27 cellular contexts compared by ENCODE assay signal in genomic region chr1:158398818-158399502, GRCh38. TPM values are rescaled to one million over a fixed set of nuclear protein-coding genes. Genes with fewer than 3 reads are reported as not detected.
DNase-seq lines count a peak whose midpoint lies in the region; ATAC-seq and TF ChIP-seq lines count a peak whose summit lies in the region.
"Had no signal": no experiment of that assay in that cellular context is flagged by ENCODE, and none has a peak within 500 bp of the region (broad histone marks: within the 10 kb centered on the region; RNA-seq: fewer than 3 reads in every experiment).

Gene OR10T2, minus strand, starts transcription at chr1:158399466. Its CDS starts 0 bp downstream, at chr1:158399466.

- no peak within 1 kb of the TSS for H3K9ac ChIP-seq in Loucy (ENCODE audit: low read depth, low read length, poor library complexity, severe bottlenecking)
- no peak within 1 kb of the TSS for H3K9ac ChIP-seq in mesenchymal stem cell (ENCODE audit: low read length)
- H3K9ac ChIP-seq: SK-N-SH had no signal

- H3K14ac ChIP-seq in mesenchymal stem cell (ENCODE audit: low read length in 2 of 2): no peak within 1 kb of the TSS

- H2AK5ac ChIP-seq in mesenchymal stem cell (ENCODE audit: low read length, severe bottlenecking): no peak within 1 kb of the TSS

- H3K18ac ChIP-seq in mesenchymal stem cell (ENCODE audit: low read depth in 1 of 2, low read length in 2 of 2): no peak within 1 kb of the TSS

- no peaks in the 10 kb centered on the region for H4K20me1 ChIP-seq in Loucy (ENCODE audit: insufficient read depth, low read length, poor library complexity, severe bottlenecking)

- H4K91ac ChIP-seq in mesenchymal stem cell (ENCODE audit: low read length): no peak within 1 kb of the TSS

- no peak within 1 kb of the TSS for H3K23ac ChIP-seq in mesenchymal stem cell (ENCODE audit: low read length in 2 of 2)

- no peak within 1 kb of the TSS for H2BK120ac ChIP-seq in mesenchymal stem cell (ENCODE audit: low read depth, low read length)

- no peaks in the 10 kb centered on the region for H3F3A ChIP-seq in Loucy (ENCODE audit: low read depth)

- no peaks in the 10 kb centered on the region for H3K27me3 ChIP-seq in Loucy (ENCODE audit: insufficient read depth, low read length, poor library complexity, severe bottlenecking)
- H3K27me3 ChIP-seq in mesenchymal stem cell (ENCODE audit: control insufficient read depth in 1 of 2, insufficient read depth in 1 of 2, low read length in 2 of 2): no peaks in the 10 kb centered on the region

- peak; percentile 33 for ATAC-seq in activated CD8-positive, alpha-beta memory T cell treated with anti-CD3 and anti-CD28 coated beads, Interleukin-2, amount 10 ng/mL, durations not matched to agents 7 days and 5 days
- no peak for ATAC-seq in HG02981 (IDR thresholded peaks at IDR 0.05; ENCODE audit: unreplicated experiment)
- ATAC-seq: HCT116 had no signal

- WGBS in mesenchymal stem cell: 69% methylated on average over 4 of the region's 5 CpGs

- no peak within 1 kb of the TSS for H2BK15ac ChIP-seq in mesenchymal stem cell (ENCODE audit: low read depth, poor library complexity, severe bottlenecking)

- H2BK5ac ChIP-seq in mesenchymal stem cell (ENCODE audit: low read depth, low read length, poor library complexity, severe bottlenecking): no peak within 1 kb of the TSS

- H3K36me3 ChIP-seq in Loucy (ENCODE audit: insufficient read depth, low read length) (no peaks in the 10 kb centered on the region), mesenchymal stem cell (ENCODE audit: control insufficient read depth in 1 of 2, insufficient read depth in 2 of 2, low read depth in 1 of 2, low read length in 2 of 2) (no peaks in the 10 kb centered on the region)

- H3K4me1 ChIP-seq in Loucy (ENCODE audit: insufficient read depth, low read length, poor library complexity, severe bottlenecking): peaks cover 10% of the 10 kb centered on the region
- no peaks in the 10 kb centered on the region for H3K4me1 ChIP-seq in mesenchymal stem cell (ENCODE audit: control insufficient read depth, insufficient read depth, low read depth, low read length)

- no peak within 1 kb of the TSS for H2AFZ ChIP-seq in Loucy (ENCODE audit: low read length)
- no peak within 1 kb of the TSS for H2AFZ ChIP-seq in mesenchymal stem cell (ENCODE audit: low read depth, low read length)

- H3K9me2 ChIP-seq in Loucy (replicated peaks; ENCODE audit: low read depth, low read length): no peaks in the 10 kb centered on the region
- H3K9me2 ChIP-seq: SK-N-SH had no signal

- H2BK12ac ChIP-seq in mesenchymal stem cell (ENCODE audit: low read length in 2 of 2): no peak within 1 kb of the TSS

- H3K4me3 Mint-ChIP-seq in activated CD8-positive, alpha-beta memory T cell treated with anti-CD3 and anti-CD28 coated beads, Interleukin-2, amount 10 ng/mL, durations not matched to agents 7 days and 5 days: no peak within 1 kb of the TSS

- H3K27me3 Mint-ChIP-seq in activated CD8-positive, alpha-beta memory T cell treated with anti-CD3 and anti-CD28 coated beads, Interleukin-2, amount 10 ng/mL, durations not matched to agents 7 days and 5 days: peaks cover 37% of the 10 kb centered on the region
- H3K27me3 Mint-ChIP-seq: IgD-negative memory B cell had no signal

- H3K27ac Mint-ChIP-seq in activated CD8-positive, alpha-beta memory T cell treated with anti-CD3 and anti-CD28 coated beads, Interleukin-2, amount 10 ng/mL, durations not matched to agents 7 days and 5 days: no peak within 1 kb of the TSS

- no peak for TF ChIP-seq CTCF in Loucy (conservative IDR thresholded peaks at IDR 0.05; ENCODE audit: low read length)

- H3K9me3 ChIP-seq in Loucy (ENCODE audit: insufficient read depth, low read depth, low read length) (no peaks in the 10 kb centered on the region), mesenchymal stem cell (ENCODE audit: control insufficient read depth, low read length) (no peaks in the 10 kb centered on the region)
- H3K9me3 ChIP-seq: SK-N-SH had no signal

- peaks cover 9% of the 10 kb centered on the region for H3K4me1 Mint-ChIP-seq in activated CD8-positive, alpha-beta memory T cell treated with anti-CD3 and anti-CD28 coated beads, Interleukin-2, amount 10 ng/mL, durations not matched to agents 7 days and 5 days

- H3K36me3 Mint-ChIP-seq in activated CD8-positive, alpha-beta memory T cell treated with anti-CD3 and anti-CD28 coated beads, Interleukin-2, amount 10 ng/mL, durations not matched to agents 7 days and 5 days: no peaks in the 10 kb centered on the region

- H3K79me1 ChIP-seq in mesenchymal stem cell (replicated peaks; ENCODE audit: low read length, poor library complexity, severe bottlenecking): no peaks in the 10 kb centered on the region

- no peak within 1 kb of the TSS for H3K27ac ChIP-seq in mesenchymal stem cell (ENCODE audit: low read length, poor library complexity, severe bottlenecking)
- H3K27ac ChIP-seq: HL-60 had no signal

- DNase-seq in activated CD8-positive, alpha-beta memory T cell treated with anti-CD3 and anti-CD28 coated beads, Interleukin-2, amount 10 ng/mL, durations not matched to agents 7 days and 5 days: peak; percentile 42
- DNase-seq in activated CD8-positive, alpha-beta memory T cell treated with anti-CD3 and anti-CD28 coated beads, Interleukin-2, amount 50 U/mL, for 4 hours: no peak
- DNase-seq in myocyte (ENCODE audit: low read depth): peak; percentile 36
- DNase-seq in mesenchymal stem cell: no peak
- no peak for DNase-seq in amygdala (lab: John Stamatoyannopoulos, UW)
- DNase-seq: 8988T, ACHN, Kasumi-1, MV-4-11, NCI-H1105, NCI-H146, NCI-H1930, NCI-H2107, NCI-H524, NCI-H748 treated with DMSO at 0.1 percent for 48 hours, SIG-M5, SK-N-SH had no signal

- no peak within 1 kb of the TSS for H3K4ac ChIP-seq in mesenchymal stem cell (ENCODE audit: low read depth in 1 of 2, low read length in 2 of 2)

- CTCF ChIA-PET in activated CD8-positive, alpha-beta memory T cell treated with anti-CD3 and anti-CD28 coated beads, Interleukin-2, amount 10 ng/mL, durations not matched to agents 7 days and 5 days (lab: Charles Lee): no interaction called here

- H4K8ac ChIP-seq in mesenchymal stem cell (ENCODE audit: low read length): no peak within 1 kb of the TSS

- H3K79me2 ChIP-seq in Loucy (ENCODE audit: insufficient read depth, low read length): no peaks in the 10 kb centered on the region

- H3K9me3 Mint-ChIP-seq in activated CD8-positive, alpha-beta memory T cell treated with anti-CD3 and anti-CD28 coated beads, Interleukin-2, amount 10 ng/mL, durations not matched to agents 7 days and 5 days (ENCODE audit: low read depth): no peaks in the 10 kb centered on the region

- H3K4me2 ChIP-seq in Loucy (ENCODE audit: low read depth, low read length, poor library complexity, severe bottlenecking): peak within 1 kb of the TSS; percentile 9
- H3K4me2 ChIP-seq in mesenchymal stem cell (ENCODE audit: low read length, poor library complexity, severe bottlenecking): no peak within 1 kb of the TSS
- H3K4me2 ChIP-seq: SK-N-SH had no signal

- H3K4me3 ChIP-seq in Loucy (ENCODE audit: low read length, poor library complexity, severe bottlenecking): no peak within 1 kb of the TSS
- no peak within 1 kb of the TSS for H3K4me3 ChIP-seq in mesenchymal stem cell (ENCODE audit: insufficient read depth in 1 of 2, low read depth in 1 of 2, low read length in 2 of 2)

RNA-seq across cellular contexts. Expression of gene OR10T2, which starts in this region (rescaled TPM):
- total RNA-seq in activated CD8-positive, alpha-beta memory T cell treated with anti-CD3 and anti-CD28 coated beads, Interleukin-2, amount 10 ng/mL, durations not matched to agents 7 days and 5 days: not detected
- total RNA-seq in myocyte: not detected in 2 replicates
- polyA plus RNA-seq in myocyte (2012): not detected
- polyA plus RNA-seq in mesenchymal stem cell (2013, experiment 1 of 2): not detected
- polyA plus RNA-seq in mesenchymal stem cell (2013, experiment 2 of 2): not detected
- total RNA-seq: Daoy, G401, H1, MCF 10A had no signal
- polyA plus RNA-seq: BJ, H1, IgD-negative memory B cell, SK-N-SH had no signal

Comparison
In these comparisons a context has a peak if more than half of its experiments do, and no peak if none do; other contexts are left out.
1. Peak in DNase-seq and ATAC-seq in activated CD8-positive, alpha-beta memory T cell treated with anti-CD3 and anti-CD28 coated beads, Interleukin-2, amount 10 ng/mL, durations not matched to agents 7 days and 5 days; RNA of the gene not detected or under 1 TPM.
2. Peak in DNase-seq in myocyte; RNA of the gene not detected or under 1 TPM.